Comparison of ENCODE assay signal across 2 cellular contexts in the genomic region with DNA sequence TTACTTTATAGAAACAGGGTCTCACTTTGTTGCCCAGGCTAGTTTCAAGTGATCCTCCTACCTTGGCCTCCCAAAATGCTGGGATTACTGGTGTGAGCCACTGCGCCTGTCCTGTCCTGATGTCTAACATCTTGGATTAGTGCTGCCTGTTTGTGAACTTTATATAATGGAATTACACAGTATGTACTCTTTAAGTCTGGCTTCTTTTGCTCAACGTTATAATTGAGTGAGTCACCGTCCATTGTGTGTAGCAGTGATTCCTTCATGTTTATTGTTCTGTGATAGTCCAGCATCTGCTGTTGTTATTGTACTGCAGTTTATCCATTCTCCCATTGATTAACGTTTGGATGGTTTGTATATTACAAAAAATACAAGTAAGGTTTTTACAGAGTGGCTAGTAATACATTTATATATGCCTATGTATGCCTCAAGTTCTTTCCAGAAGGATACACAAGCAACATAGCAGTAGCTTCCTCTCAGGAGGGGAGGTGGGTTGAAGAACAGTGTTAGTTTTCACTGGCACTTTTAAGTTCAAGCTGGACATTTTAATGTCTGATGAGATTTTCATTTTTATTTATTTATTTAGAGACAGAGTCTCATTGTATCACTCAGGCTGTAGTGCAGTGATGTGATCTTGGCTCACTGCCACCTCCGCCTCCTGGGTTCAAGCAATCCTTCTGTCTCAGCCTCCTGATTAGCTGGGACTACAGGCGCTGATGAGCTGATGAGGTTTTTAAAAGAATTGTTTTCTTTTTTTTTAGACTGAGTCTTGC.
A peak's percentile ranks its signal among the peaks of the same experiment; 100 is the strongest.
TF ChIP-seq lines count a peak whose summit lies in the region.

No MANE protein-coding gene starts in this region.

TF ChIP-seq in IMR-90, 13 proteins besides CTCF, POLR2A, EP300 and RAD21:
- TF ChIP-seq ELK1 (IDR thresholded peaks at IDR 0.05; ENCODE audit: borderline replicate concordance, low read depth, low read length), result no peak
- peak; percentile 55; the same call in 1 of the 2 replicates for TF ChIP-seq CEBPB (IDR thresholded peaks at IDR 0.05; ENCODE audit: low read depth, low read length)
- no peak for TF ChIP-seq MAZ (IDR thresholded peaks at IDR 0.05; ENCODE audit: borderline replicate concordance, low read depth, low read length)
- TF ChIP-seq FOS (IDR thresholded peaks at IDR 0.05; ENCODE audit: low read depth, low read length), result peak; percentile 77
- no peak for TF ChIP-seq SMC3 (IDR thresholded peaks at IDR 0.05; ENCODE audit: low read depth, low read length)
- no peak for TF ChIP-seq NFE2L2 (IDR thresholded peaks at IDR 0.05; ENCODE audit: low read depth, low read length)
- TF ChIP-seq, protein P1, sequence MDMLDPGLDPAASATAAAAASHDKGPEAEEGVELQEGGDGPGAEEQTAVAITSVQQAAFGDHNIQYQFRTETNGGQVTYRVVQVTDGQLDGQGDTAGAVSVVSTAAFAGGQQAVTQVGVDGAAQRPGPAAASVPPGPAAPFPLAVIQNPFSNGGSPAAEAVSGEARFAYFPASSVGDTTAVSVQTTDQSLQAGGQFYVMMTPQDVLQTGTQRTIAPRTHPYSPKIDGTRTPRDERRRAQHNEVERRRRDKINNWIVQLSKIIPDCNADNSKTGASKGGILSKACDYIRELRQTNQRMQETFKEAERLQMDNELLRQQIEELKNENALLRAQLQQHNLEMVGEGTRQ (IDR thresholded peaks at IDR 0.05; ENCODE audit: low read depth, low read length), result no peak
- TF ChIP-seq CHD1 (IDR thresholded peaks at IDR 0.05; ENCODE audit: low read depth, low read length), result no peak
TF ChIP-seq in IMR-90: peak in this region for 2.

TF ChIP-seq in WTC11, 78 proteins besides CTCF, POLR2A, EP300 and RAD21:
- TF ChIP-seq EMX1 (CRISPR knock-in tag; IDR thresholded peaks at IDR 0.05), result no peak
- TF ChIP-seq, protein P2, sequence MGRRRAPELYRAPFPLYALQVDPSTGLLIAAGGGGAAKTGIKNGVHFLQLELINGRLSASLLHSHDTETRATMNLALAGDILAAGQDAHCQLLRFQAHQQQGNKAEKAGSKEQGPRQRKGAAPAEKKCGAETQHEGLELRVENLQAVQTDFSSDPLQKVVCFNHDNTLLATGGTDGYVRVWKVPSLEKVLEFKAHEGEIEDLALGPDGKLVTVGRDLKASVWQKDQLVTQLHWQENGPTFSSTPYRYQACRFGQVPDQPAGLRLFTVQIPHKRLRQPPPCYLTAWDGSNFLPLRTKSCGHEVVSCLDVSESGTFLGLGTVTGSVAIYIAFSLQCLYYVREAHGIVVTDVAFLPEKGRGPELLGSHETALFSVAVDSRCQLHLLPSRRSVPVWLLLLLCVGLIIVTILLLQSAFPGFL (CRISPR knock-in tag; IDR thresholded peaks at IDR 0.05; ENCODE audit: borderline replicate concordance), result no peak
- TF ChIP-seq ZNF281 (CRISPR knock-in tag; IDR thresholded peaks at IDR 0.05), result no peak
- TF ChIP-seq ETV6 (CRISPR knock-in tag; IDR thresholded peaks at IDR 0.05), result no peak
- TF ChIP-seq, protein P1 (CRISPR knock-in tag; IDR thresholded peaks at IDR 0.05), result no peak
- TF ChIP-seq, protein P3, sequence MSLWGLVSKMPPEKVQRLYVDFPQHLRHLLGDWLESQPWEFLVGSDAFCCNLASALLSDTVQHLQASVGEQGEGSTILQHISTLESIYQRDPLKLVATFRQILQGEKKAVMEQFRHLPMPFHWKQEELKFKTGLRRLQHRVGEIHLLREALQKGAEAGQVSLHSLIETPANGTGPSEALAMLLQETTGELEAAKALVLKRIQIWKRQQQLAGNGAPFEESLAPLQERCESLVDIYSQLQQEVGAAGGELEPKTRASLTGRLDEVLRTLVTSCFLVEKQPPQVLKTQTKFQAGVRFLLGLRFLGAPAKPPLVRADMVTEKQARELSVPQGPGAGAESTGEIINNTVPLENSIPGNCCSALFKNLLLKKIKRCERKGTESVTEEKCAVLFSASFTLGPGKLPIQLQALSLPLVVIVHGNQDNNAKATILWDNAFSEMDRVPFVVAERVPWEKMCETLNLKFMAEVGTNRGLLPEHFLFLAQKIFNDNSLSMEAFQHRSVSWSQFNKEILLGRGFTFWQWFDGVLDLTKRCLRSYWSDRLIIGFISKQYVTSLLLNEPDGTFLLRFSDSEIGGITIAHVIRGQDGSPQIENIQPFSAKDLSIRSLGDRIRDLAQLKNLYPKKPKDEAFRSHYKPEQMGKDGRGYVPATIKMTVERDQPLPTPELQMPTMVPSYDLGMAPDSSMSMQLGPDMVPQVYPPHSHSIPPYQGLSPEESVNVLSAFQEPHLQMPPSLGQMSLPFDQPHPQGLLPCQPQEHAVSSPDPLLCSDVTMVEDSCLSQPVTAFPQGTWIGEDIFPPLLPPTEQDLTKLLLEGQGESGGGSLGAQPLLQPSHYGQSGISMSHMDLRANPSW (CRISPR knock-in tag; conservative IDR thresholded peaks at IDR 0.05; ENCODE audit: low read depth), result no peak
- no peak for TF ChIP-seq NR1H2 (CRISPR knock-in tag; IDR thresholded peaks at IDR 0.05)
- TF ChIP-seq, protein P4, sequence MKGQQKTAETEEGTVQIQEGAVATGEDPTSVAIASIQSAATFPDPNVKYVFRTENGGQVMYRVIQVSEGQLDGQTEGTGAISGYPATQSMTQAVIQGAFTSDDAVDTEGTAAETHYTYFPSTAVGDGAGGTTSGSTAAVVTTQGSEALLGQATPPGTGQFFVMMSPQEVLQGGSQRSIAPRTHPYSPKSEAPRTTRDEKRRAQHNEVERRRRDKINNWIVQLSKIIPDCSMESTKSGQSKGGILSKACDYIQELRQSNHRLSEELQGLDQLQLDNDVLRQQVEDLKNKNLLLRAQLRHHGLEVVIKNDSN (CRISPR knock-in tag; IDR thresholded peaks at IDR 0.05), result no peak
- no peak for TF ChIP-seq CREB1 (CRISPR knock-in tag; IDR thresholded peaks at IDR 0.05)
- no peak for TF ChIP-seq MXD4 (CRISPR knock-in tag; IDR thresholded peaks at IDR 0.05; ENCODE audit: borderline replicate concordance)
- no peak for TF ChIP-seq GRHL2 (CRISPR knock-in tag; IDR thresholded peaks at IDR 0.05; ENCODE audit: insufficient replicate concordance, severe bottlenecking)
- TF ChIP-seq MYBL2 (CRISPR knock-in tag; IDR thresholded peaks at IDR 0.05), result no peak
- TF ChIP-seq ZNF512 (CRISPR knock-in tag; IDR thresholded peaks at IDR 0.05; ENCODE audit: borderline replicate concordance), result no peak
- TF ChIP-seq RORB (CRISPR knock-in tag; IDR thresholded peaks at IDR 0.05), result no peak
- no peak for TF ChIP-seq ELF4 (CRISPR knock-in tag; IDR thresholded peaks at IDR 0.05; ENCODE audit: low read depth)
- TF ChIP-seq, protein P5, sequence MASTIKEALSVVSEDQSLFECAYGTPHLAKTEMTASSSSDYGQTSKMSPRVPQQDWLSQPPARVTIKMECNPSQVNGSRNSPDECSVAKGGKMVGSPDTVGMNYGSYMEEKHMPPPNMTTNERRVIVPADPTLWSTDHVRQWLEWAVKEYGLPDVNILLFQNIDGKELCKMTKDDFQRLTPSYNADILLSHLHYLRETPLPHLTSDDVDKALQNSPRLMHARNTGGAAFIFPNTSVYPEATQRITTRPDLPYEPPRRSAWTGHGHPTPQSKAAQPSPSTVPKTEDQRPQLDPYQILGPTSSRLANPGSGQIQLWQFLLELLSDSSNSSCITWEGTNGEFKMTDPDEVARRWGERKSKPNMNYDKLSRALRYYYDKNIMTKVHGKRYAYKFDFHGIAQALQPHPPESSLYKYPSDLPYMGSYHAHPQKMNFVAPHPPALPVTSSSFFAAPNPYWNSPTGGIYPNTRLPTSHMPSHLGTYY (CRISPR knock-in tag; IDR thresholded peaks at IDR 0.05), result no peak
- TF ChIP-seq, protein P6, sequence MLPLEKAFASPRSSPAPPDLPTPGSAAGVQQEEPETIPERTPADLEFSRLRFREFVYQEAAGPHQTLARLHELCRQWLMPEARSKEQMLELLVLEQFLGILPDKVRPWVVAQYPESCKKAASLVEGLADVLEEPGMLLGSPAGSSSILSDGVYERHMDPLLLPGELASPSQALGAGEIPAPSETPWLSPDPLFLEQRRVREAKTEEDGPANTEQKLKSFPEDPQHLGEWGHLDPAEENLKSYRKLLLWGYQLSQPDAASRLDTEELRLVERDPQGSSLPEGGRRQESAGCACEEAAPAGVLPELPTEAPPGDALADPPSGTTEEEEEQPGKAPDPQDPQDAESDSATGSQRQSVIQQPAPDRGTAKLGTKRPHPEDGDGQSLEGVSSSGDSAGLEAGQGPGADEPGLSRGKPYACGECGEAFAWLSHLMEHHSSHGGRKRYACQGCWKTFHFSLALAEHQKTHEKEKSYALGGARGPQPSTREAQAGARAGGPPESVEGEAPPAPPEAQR (CRISPR knock-in tag; IDR thresholded peaks at IDR 0.05), result no peak
- TF ChIP-seq, protein P7, sequence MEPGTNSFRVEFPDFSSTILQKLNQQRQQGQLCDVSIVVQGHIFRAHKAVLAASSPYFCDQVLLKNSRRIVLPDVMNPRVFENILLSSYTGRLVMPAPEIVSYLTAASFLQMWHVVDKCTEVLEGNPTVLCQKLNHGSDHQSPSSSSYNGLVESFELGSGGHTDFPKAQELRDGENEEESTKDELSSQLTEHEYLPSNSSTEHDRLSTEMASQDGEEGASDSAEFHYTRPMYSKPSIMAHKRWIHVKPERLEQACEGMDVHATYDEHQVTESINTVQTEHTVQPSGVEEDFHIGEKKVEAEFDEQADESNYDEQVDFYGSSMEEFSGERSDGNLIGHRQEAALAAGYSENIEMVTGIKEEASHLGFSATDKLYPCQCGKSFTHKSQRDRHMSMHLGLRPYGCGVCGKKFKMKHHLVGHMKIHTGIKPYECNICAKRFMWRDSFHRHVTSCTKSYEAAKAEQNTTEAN (CRISPR knock-in tag; IDR thresholded peaks at IDR 0.05), result no peak
- no peak for TF ChIP-seq ZNF671 (CRISPR knock-in tag; IDR thresholded peaks at IDR 0.05)
- TF ChIP-seq, protein P8, sequence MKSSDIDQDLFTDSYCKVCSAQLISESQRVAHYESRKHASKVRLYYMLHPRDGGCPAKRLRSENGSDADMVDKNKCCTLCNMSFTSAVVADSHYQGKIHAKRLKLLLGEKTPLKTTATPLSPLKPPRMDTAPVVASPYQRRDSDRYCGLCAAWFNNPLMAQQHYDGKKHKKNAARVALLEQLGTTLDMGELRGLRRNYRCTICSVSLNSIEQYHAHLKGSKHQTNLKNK (CRISPR knock-in tag; IDR thresholded peaks at IDR 0.05), result no peak
